1 cellular context compared by ENCODE assay signal in genomic region chr14:74667758-74668157, GRCh38.
TF ChIP-seq lines count a peak whose summit lies in the region.

No MANE protein-coding gene starts in this region.

TF ChIP-seq in endothelial cell of umbilical vein, 7 proteins besides CTCF, POLR2A, EP300 and RAD21:
- TF ChIP-seq MYC (IDR thresholded peaks at IDR 0.05; ENCODE audit: low read depth, low read length) (no peak), POLR2AphosphoS5 (IDR thresholded peaks at IDR 0.05; ENCODE audit: insufficient read depth, low read depth, low read length) (peak; percentile 36), EZH2 (IDR thresholded peaks at IDR 0.05; ENCODE audit: borderline replicate concordance, low read depth, low read length, severe bottlenecking) (no peak), FOS (IDR thresholded peaks at IDR 0.05; ENCODE audit: borderline replicate concordance, insufficient read depth, low read length) (peak; percentile 55), MAX (IDR thresholded peaks at IDR 0.05; ENCODE audit: insufficient read depth, insufficient read length) (no peak), GATA2 (IDR thresholded peaks at IDR 0.05; ENCODE audit: insufficient read depth, insufficient read length, low read depth, low read length) (peak; percentile 92), JUN (IDR thresholded peaks at IDR 0.05; ENCODE audit: borderline replicate concordance, insufficient read depth, insufficient read length, low read depth) (peak; percentile 65)
